ENCODE assay signal across 1 cellular context in the genomic region with DNA sequence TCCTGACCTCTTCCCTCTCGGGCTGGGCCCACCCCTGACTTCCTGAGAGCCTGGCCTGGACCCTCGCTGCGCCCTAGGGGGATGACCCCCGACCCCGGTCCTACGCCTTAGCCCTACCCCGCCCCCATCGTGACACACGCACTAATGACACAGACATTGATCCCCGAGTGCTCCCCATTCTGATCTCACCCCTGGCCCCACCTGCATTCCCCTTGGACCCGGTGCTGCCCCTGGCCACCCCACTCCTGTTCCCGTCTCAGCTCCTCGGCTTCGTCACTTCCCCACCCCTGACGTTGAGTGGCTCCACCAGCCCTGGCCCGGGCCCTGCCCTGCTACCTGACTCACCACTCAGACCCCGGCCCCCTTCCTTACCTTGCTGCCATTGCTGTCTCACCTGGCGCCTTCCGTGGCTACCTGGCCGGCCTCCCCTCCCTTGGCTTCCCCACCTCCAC.
TF ChIP-seq lines count a peak whose summit lies in the region.

No MANE protein-coding gene starts in this region.

TF ChIP-seq in HEK293, 187 proteins besides CTCF, POLR2A, EP300 and RAD21 (continued from another document):
- TF ChIP-seq ZNF621 (tag by site-specific recombination; IDR thresholded peaks at IDR 0.05), result no peak
